Comparison of ENCODE assay signal across 8 cellular contexts in the genomic region with DNA sequence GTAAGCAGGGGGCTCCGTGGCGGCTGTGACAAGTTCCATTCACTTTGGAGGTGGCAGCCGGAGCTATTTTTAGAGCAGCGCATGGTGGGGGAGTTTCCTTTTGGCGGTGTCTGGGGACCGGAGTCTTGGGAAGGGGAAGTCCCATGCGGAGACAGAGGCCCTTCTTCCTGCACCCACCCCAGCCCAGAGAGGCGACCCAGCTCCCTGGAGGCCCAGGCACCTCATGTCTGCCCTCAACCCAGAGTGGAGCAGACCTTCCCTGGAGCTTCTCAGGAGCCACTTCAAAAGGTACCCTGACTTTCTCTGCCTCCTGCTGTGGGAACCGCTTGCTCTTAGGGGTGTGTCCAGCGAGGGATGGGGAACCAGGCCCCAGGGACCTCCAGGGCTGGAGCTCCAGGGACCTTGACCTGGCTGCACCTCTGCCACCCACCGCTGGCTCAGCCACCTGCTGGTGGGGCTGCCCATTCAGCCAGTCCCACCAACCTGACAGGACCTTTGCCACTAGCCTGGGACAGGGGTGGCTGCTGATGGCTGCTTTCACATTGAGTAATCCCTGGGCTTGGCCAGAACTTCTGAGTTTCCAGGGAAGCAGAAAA. TPM values are rescaled to one million over a fixed set of nuclear protein-coding genes. Genes with fewer than 3 reads are reported as not detected.
DNase-seq lines count a peak whose midpoint lies in the region; ATAC-seq and TF ChIP-seq lines count a peak whose summit lies in the region.

No MANE protein-coding gene starts in this region.

- H3K4me1 ChIP-seq in transverse colon = peaks cover 16 to 76% (median 45%) of the 10 kb centered on the region in 4 donors

- H3K27me3 ChIP-seq in transverse colon = no peaks in the 10 kb centered on the region

- TF ChIP-seq CTCF in transverse colon (IDR thresholded peaks at IDR 0.05) = no peak

- no peak for TF ChIP-seq POLR2A in transverse colon (IDR thresholded peaks at IDR 0.05)

- H3K27ac ChIP-seq in transverse colon = peak overlapping the region in 3 of 4 donors; percentile 24 to 38 (median 29)

- intact Hi-C loops in transverse colon (cut with DNase I; ENCODE audit: low total_unique reads) = no loop called here

- H3K9me3 ChIP-seq in transverse colon = no peaks in the 10 kb centered on the region

- no peak overlapping the region for H3K4me3 ChIP-seq in transverse colon

- DNase-seq in activated T-cell treated with anti-CD3 and anti-CD28 coated beads for 24 hours (ENCODE audit: low read depth) (peak; percentile 38), medulla oblongata (ENCODE audit: extremely low spot score) (peak; percentile 71), transverse colon (peak; percentile 51), mesenteric fat pad (ENCODE audit: low spot score) (no peak), foreskin melanocyte (no peak)
- DNase-seq in activated T-cell treated with anti-CD3 and anti-CD28 coated beads, Interleukin-2, amount 50 U/mL, for 1 hour = no peak
- DNase-seq in activated CD8-positive, alpha-beta memory T cell treated with anti-CD3 and anti-CD28 coated beads, Interleukin-2, amount 50 U/mL, for 48 hours = peak; percentile 80

- TF ChIP-seq EP300 in transverse colon (IDR thresholded peaks at IDR 0.05; ENCODE audit: low read depth) = no peak

- 53% methylated on average over 10 of the region's 11 CpGs; no CpG with 5 or more reads in 1 of the 2 donors for WGBS in transverse colon (ENCODE audit: low coverage in 1 of 2), 2 donors

- in situ Hi-C loops in transverse colon (cut with MboI; ENCODE audit: low pct_ligation_motif_present in 1 of 4, low pct_unique_long_range_greater_than_20kb in 1 of 4, low sequenced_read_pairs in 3 of 4) = no loop called here

- peak; percentile 36 for ATAC-seq in HG03342 (IDR thresholded peaks at IDR 0.05; ENCODE audit: unreplicated experiment)

- no peaks in the 10 kb centered on the region for H3K36me3 ChIP-seq in transverse colon

RNA-seq across cellular contexts. Expression of a gene that starts 34.1 kb away (rescaled TPM):
- total RNA-seq in transverse colon = 10 to 100 TPM; 12.3 to 31.1 (median 21.6) TPM
- 97.9 TPM for total RNA-seq in mesenteric fat pad

Comparison
In these comparisons a context has a peak if more than half of its experiments do, and no peak if none do; other contexts are left out.
1. DNase-seq: peak in activated T-cell treated with anti-CD3 and anti-CD28 coated beads for 24 hours (single experiment), activated CD8-positive, alpha-beta memory T cell treated with anti-CD3 and anti-CD28 coated beads, Interleukin-2, amount 50 U/mL, for 48 hours (single experiment), medulla oblongata (single experiment) and transverse colon (single experiment); none in activated T-cell treated with anti-CD3 and anti-CD28 coated beads, Interleukin-2, amount 50 U/mL, for 1 hour (single experiment), mesenteric fat pad (single experiment) and foreskin melanocyte (single experiment).